1 cellular context compared by ENCODE assay signal in genomic region chr15:67267440-67267839, GRCh38.
TF ChIP-seq lines count a peak whose summit lies in the region.

No MANE protein-coding gene starts in this region.

TF ChIP-seq in WTC11, 78 proteins besides CTCF, POLR2A, EP300 and RAD21 (continued from another document):
- no peak for TF ChIP-seq AFF4 (CRISPR knock-in tag; IDR thresholded peaks at IDR 0.05; ENCODE audit: borderline replicate concordance)
